21 cellular contexts compared by ENCODE assay signal in genomic region chr14:101034986-101035385, GRCh38.
DNase-seq lines count a peak whose midpoint lies in the region; ATAC-seq and TF ChIP-seq lines count a peak whose summit lies in the region.
"Had no signal": no experiment of that assay in that cellular context is flagged by ENCODE, and none has a peak within 500 bp of the region (broad histone marks: within the 10 kb centered on the region; RNA-seq: fewer than 3 reads in every experiment).

No MANE protein-coding gene starts in this region.

- no peaks in the 10 kb centered on the region for H3K4me1 ChIP-seq in adrenal gland (replicated peaks in 1 of 2)
- no peaks in the 10 kb centered on the region for H3K4me1 ChIP-seq in spleen

- TF ChIP-seq POLR2A in adrenal gland (IDR thresholded peaks at IDR 0.05) (no peak), spleen (IDR thresholded peaks at IDR 0.05) (no peak)

- H3K36me3 ChIP-seq in adrenal gland (replicated peaks in 1 of 2) (peaks cover 0 to 62% of the 10 kb centered on the region in 2 donors), spleen (peaks cover 0 to 25% (median 0%) of the 10 kb centered on the region in 6 donors)

- H3K9me3 ChIP-seq in adrenal gland (replicated peaks in 1 of 3), result no peaks in the 10 kb centered on the region
- no peaks in the 10 kb centered on the region for H3K9me3 ChIP-seq in spleen

- ATAC-seq in Right ventricle myocardium inferior (no peak), GM19328 (IDR thresholded peaks at IDR 0.05; ENCODE audit: unreplicated experiment) (no peak)

- intact Hi-C loops in cardiac septum (cut with DNase I) (no loop called here), Right ventricle myocardium inferior (cut with DNase I) (no loop called here), adrenal gland (cut with DNase I) (no loop called here), spleen (cut with DNase I; ENCODE audit: low total_unique reads) (no loop called here)

- 81 to 87% (median 84%) methylated on average over 6 to 7 of the region's 7 CpGs for WGBS in adrenal gland, 4 donors
- WGBS in spleen, 5 donors, result 82 to 89% (median 86%) methylated on average over 7 of the region's 7 CpGs

- H3K27me3 ChIP-seq in adrenal gland (no peaks in the 10 kb centered on the region), spleen (replicated peaks in 1 of 7) (no peaks in the 10 kb centered on the region)

- TF ChIP-seq CTCF in adrenal gland (IDR thresholded peaks at IDR 0.05) (no peak), spleen (IDR thresholded peaks at IDR 0.05 in 8 of 11, conservative IDR thresholded peaks at IDR 0.05 in 3 of 11) (no peak)

- H3K4me3 ChIP-seq in adrenal gland (no peak overlapping the region), spleen (no peak overlapping the region)

- DNase-seq in cardiac septum (ENCODE audit: low spot score), result peak; percentile 39
- no peak for DNase-seq in Right ventricle myocardium inferior (ENCODE audit: missing footprints)
- peak in 5 of 7 donors; percentile 8 to 41 (median 9) for DNase-seq in adrenal gland
- peak; percentile 67 for DNase-seq in mesenteric fat pad (ENCODE audit: low spot score)
- DNase-seq in spleen, result peak; percentile 48
- no peak for DNase-seq in SW 1271 (lab: John Stamatoyannopoulos, UW)
- DNase-seq in KG1 (lab: John Stamatoyannopoulos, UW), result no peak
- DNase-seq: AML-193, Calu3, DMS153, GOT3, HCEC 1CT, NCI-H1105, NCI-H1694, NCI-H2081 treated with DMSO at 0.1 percent for 48 hours, NCI-H2171 treated with DMSO at 0.1 percent for 48 hours, NCI-H524 treated with DMSO at 0.1 percent for 48 hours, Right ventricle myocardium superior had no signal

- no peak overlapping the region for H3K27ac ChIP-seq in adrenal gland
- H3K27ac ChIP-seq in spleen, result no peak overlapping the region
- H3K27ac ChIP-seq: C4-2B, KMS-11 had no signal

Comparison
In these comparisons a context has a peak if more than half of its experiments do, and no peak if none do; other contexts are left out.
1. DNase-seq: peak in cardiac septum (single experiment), adrenal gland (5 of 7), mesenteric fat pad (single experiment) and spleen (single experiment); none in Right ventricle myocardium inferior (single experiment), SW 1271 (0 of 2) and KG1 (single experiment).